Comparison of ENCODE assay signal across 2 cellular contexts in genomic region chr17:35968520-35969054, GRCh38.
TF ChIP-seq lines count a peak whose summit lies in the region.

No MANE protein-coding gene starts in this region.

TF ChIP-seq in liver, 16 proteins besides CTCF, POLR2A, EP300 and RAD21:
- peak; percentile 51 to 55 for TF ChIP-seq RXRA (IDR thresholded peaks at IDR 0.05)
- no peak for TF ChIP-seq HNF4G (IDR thresholded peaks at IDR 0.05)
- TF ChIP-seq HNF4A (conservative IDR thresholded peaks at IDR 0.05), result peak; percentile 17 to 22

TF ChIP-seq in HepG2, 621 proteins besides CTCF, POLR2A, EP300 and RAD21:
- no peak for TF ChIP-seq KLF16 (CRISPR knock-in tag; IDR thresholded peaks at IDR 0.05)
- no peak for TF ChIP-seq MATR3 (CRISPR knock-in tag; IDR thresholded peaks at IDR 0.05)
- TF ChIP-seq ZNF10 (CRISPR knock-in tag; IDR thresholded peaks at IDR 0.05; ENCODE audit: borderline replicate concordance, low read depth), result no peak
